Comparison of ENCODE assay signal across 24 cellular contexts in genomic region chr1:78790174-78790573, GRCh38.
"Had no signal": no experiment of that assay in that cellular context is flagged by ENCODE, and none has a peak within 500 bp of the region (broad histone marks: within the 10 kb centered on the region; RNA-seq: fewer than 3 reads in every experiment).

No MANE protein-coding gene starts in this region.

- ATAC-seq: gastrocnemius medialis; left lung; naive thymus-derived CD8-positive, alpha-beta T cell; psoas muscle; right cardiac atrium; stimulated activated memory B cell treated with anti-CD40 and anti-IgM and Interleukin-4, amounts not matched to agents 10 μg/mL and 1 μg/mL and 100 μg/mL, for 72 hours; stimulated activated naive CD8-positive, alpha-beta T cell treated with anti-CD3 and anti-CD28 coated beads, Interleukin-15, Interleukin-2, amounts not matched to agents 100 U/mL and 50 U/mL, for 24 hours had no signal

- DNase-seq: dorsolateral prefrontal cortex; effector CD4-positive, alpha-beta T cell; esophagus squamous epithelium; foreskin fibroblast; gastrocnemius medialis; head of caudate nucleus; kidney; left lung; mesendoderm; naive thymus-derived CD8-positive, alpha-beta T cell; nephron progenitor cell; nucleus accumbens; ovary; posterior cingulate gyrus; psoas muscle; right cardiac atrium; sigmoid colon; stimulated activated CD4-positive, alpha-beta T cell treated with anti-CD3 and anti-CD28 coated beads, Interleukin-2, amount 100 ng/mL, for 24 hours; stimulated activated CD4-positive, alpha-beta T cell treated with anti-CD3 and anti-CD28 coated beads, Interleukin-4, amount 100 ng/mL, for 4 hours; stimulated activated naive CD8-positive, alpha-beta T cell treated with anti-CD3 and anti-CD28 coated beads, Interleukin-15, Interleukin-2, amounts not matched to agents 100 U/mL and 50 U/mL, for 24 hours; substantia nigra; testis; tibial artery had no signal

- H3K27me3 ChIP-seq: esophagus squamous epithelium, gastrocnemius medialis, left lung, ovary, sigmoid colon, testis, tibial artery had no signal

- H3K4me3 ChIP-seq: dorsolateral prefrontal cortex, esophagus squamous epithelium, gastrocnemius medialis, left lung, ovary, psoas muscle, sigmoid colon, testis, tibial artery had no signal

- H3K27ac ChIP-seq: dorsolateral prefrontal cortex, esophagus squamous epithelium, gastrocnemius medialis, left lung, ovary, psoas muscle, sigmoid colon, testis, tibial artery had no signal

- H3K4me1 ChIP-seq: esophagus squamous epithelium, gastrocnemius medialis, left lung, psoas muscle, sigmoid colon, testis, tibial artery had no signal

- H3K9me3 ChIP-seq: esophagus squamous epithelium, gastrocnemius medialis, ovary, psoas muscle, sigmoid colon, testis, tibial artery had no signal

- H3K36me3 ChIP-seq: esophagus squamous epithelium, gastrocnemius medialis, left lung, ovary, sigmoid colon, tibial artery had no signal
